ENCODE assay signal across 31 cellular contexts in genomic region chr2:66679422-66679821, GRCh38.
DNase-seq lines count a peak whose midpoint lies in the region; ATAC-seq, FAIRE-seq and TF ChIP-seq lines count a peak whose summit lies in the region.
"Had no signal": no experiment of that assay in that cellular context is flagged by ENCODE, and none has a peak within 500 bp of the region (broad histone marks: within the 10 kb centered on the region; RNA-seq: fewer than 3 reads in every experiment).

No MANE protein-coding gene starts in this region.

- DNase-seq in ELF-1 (ENCODE audit: low read depth, low spot score) (peak; percentile 39), NCI-H2227 (lab: John Stamatoyannopoulos, UW; ENCODE audit: unreplicated experiment) (peak; percentile 43), H1 (ENCODE audit: low read depth in 1 of 2, low spot score in 2 of 2) (no peak), nephron progenitor cell (peak; percentile 35), vagina (ENCODE audit: extremely low spot score in 2 of 2) (no peak), GDM1 (lab: John Stamatoyannopoulos, UW) (no peak)
- DNase-seq in stimulated activated naive B cell treated with anti-CD40 and anti-IgM and Interleukin-4, amounts not matched to agents 10 μg/mL and 1 μg/mL and 100 μg/mL, for 72 hours, result no peak
- DNase-seq: activated CD4-positive, alpha-beta T cell treated with anti-CD3 and anti-CD28 coated beads, Interleukin-2, amount 10 ng/mL, durations not matched to agents 24 days and 14 days; activated effector memory CD4-positive, alpha-beta T cell treated with anti-CD3 and anti-CD28 coated beads, Interleukin-2, amount 50 U/mL, for 16 hours; activated T-cell treated with anti-CD3 and anti-CD28 coated beads, Interleukin-2, amount 50 U/mL, for 24 hours; AML-193; anterior cingulate cortex; CD4-positive, alpha-beta T cell; hippocampal formation; left lung; mesenchymal stem cell; NCI-H1048; NCI-H526; right cardiac atrium; SIG-M5; spleen; stimulated activated CD4-positive, alpha-beta T cell treated with anti-CD3 and anti-CD28 coated beads, Interleukin-2, amount 100 ng/mL, for 24 hours; stimulated activated CD8-positive, alpha-beta memory T cell treated with anti-CD3 and anti-CD28 coated beads, Interleukin-4, amount 100 ng/mL, for 48 hours; stimulated activated naive CD8-positive, alpha-beta T cell treated with anti-CD3 and anti-CD28 coated beads, Interleukin-15, amount 100 ng/mL, for 72 hours had no signal

- H3K36me3 ChIP-seq in H1 (ENCODE audit: control insufficient read depth in 2 of 4, insufficient read depth in 4 of 4, low read length in 3 of 4) (no peaks in the 10 kb centered on the region), vagina (no peaks in the 10 kb centered on the region)
- H3K36me3 ChIP-seq: left lung, spleen, thoracic aorta had no signal

- no peak for TF ChIP-seq CTCF in H1 (IDR thresholded peaks at IDR 0.05; ENCODE audit: control extremely low read depth in 1 of 3, insufficient read depth in 1 of 3, low read depth in 1 of 3, low read length in 3 of 3)
- no peak for TF ChIP-seq CTCF in nephron progenitor cell (IDR thresholded peaks at IDR 0.05)
- TF ChIP-seq CTCF in vagina (IDR thresholded peaks at IDR 0.05), result no peak

- no peaks in the 10 kb centered on the region for H3K23me2 ChIP-seq in H1 (ENCODE audit: low read depth, low read length)

- TF ChIP-seq POLR2A in H1 (IDR thresholded peaks at IDR 0.05; ENCODE audit: control extremely low read depth in 1 of 2, low read depth in 2 of 2, low read length in 2 of 2), result no peak
- no peak for TF ChIP-seq POLR2A in vagina (IDR thresholded peaks at IDR 0.05)

- H3K14ac ChIP-seq in H1 (ENCODE audit: insufficient read length), result no peak overlapping the region

- H3K4me2 ChIP-seq in H1 (ENCODE audit: insufficient read depth in 1 of 2, low read depth in 2 of 2, low read length in 2 of 2), result no peak overlapping the region; a peak in 1 of 4 replicates

- no peak for TF ChIP-seq EP300 in H1 (IDR thresholded peaks at IDR 0.05; ENCODE audit: borderline replicate concordance in 1 of 2, low read depth in 2 of 2, low read length in 2 of 2)

- no peak overlapping the region for H3K9ac ChIP-seq in H1 (replicated peaks in 1 of 4; ENCODE audit: extremely low read depth in 1 of 4, low read depth in 3 of 4, low read length in 3 of 4)

- H4K5ac ChIP-seq in H1 (ENCODE audit: insufficient read length, low read depth, low read length), result no peak overlapping the region

- no peak overlapping the region for H2BK120ac ChIP-seq in H1 (replicated peaks; ENCODE audit: low read depth, low read length)

- peak; percentile 13 for FAIRE-seq in H1 (lab: Jason Lieb, UNC)
- FAIRE-seq: bronchial epithelial cell, GM18507, H54, K562 had no signal

- no peak overlapping the region for H2BK15ac ChIP-seq in H1 (ENCODE audit: low read length)

- no peak overlapping the region for H4K91ac ChIP-seq in H1 (replicated peaks; ENCODE audit: insufficient read length, low read length)

- peak overlapping the region; percentile 66 for H3K27ac Mint-ChIP-seq in nephron progenitor cell
- H3K27ac Mint-ChIP-seq in stimulated activated naive B cell treated with anti-CD40 and anti-IgM and Interleukin-4, amounts not matched to agents 10 μg/mL and 1 μg/mL and 100 μg/mL, for 72 hours, result no peak overlapping the region
- H3K27ac Mint-ChIP-seq: activated CD4-positive, alpha-beta T cell treated with anti-CD3 and anti-CD28 coated beads, Interleukin-2, amount 10 ng/mL, durations not matched to agents 24 days and 14 days; activated naive CD8-positive, alpha-beta T cell; activated T-cell treated with anti-CD3 and anti-CD28 coated beads, Interleukin-2, amount 50 U/mL, for 24 hours; CD4-positive, alpha-beta T cell; stimulated activated naive CD8-positive, alpha-beta T cell treated with anti-CD3 and anti-CD28 coated beads, Interleukin-15, amount 100 ng/mL, for 72 hours had no signal

- intact Hi-C loops in vagina (cut with DNase I), result no loop called here

- H3K4me1 Mint-ChIP-seq in nephron progenitor cell, result peaks cover 92% of the 10 kb centered on the region
- H3K4me1 Mint-ChIP-seq in stimulated activated naive B cell treated with anti-CD40 and anti-IgM and Interleukin-4, amounts not matched to agents 10 μg/mL and 1 μg/mL and 100 μg/mL, for 72 hours, result no peaks in the 10 kb centered on the region
- H3K4me1 Mint-ChIP-seq: activated CD4-positive, alpha-beta T cell treated with anti-CD3 and anti-CD28 coated beads, Interleukin-2, amount 10 ng/mL, durations not matched to agents 24 days and 14 days; stimulated activated naive CD8-positive, alpha-beta T cell treated with anti-CD3 and anti-CD28 coated beads, Interleukin-15, amount 100 ng/mL, for 72 hours had no signal

- no peaks in the 10 kb centered on the region for H3K36me3 Mint-ChIP-seq in nephron progenitor cell (ENCODE audit: low read depth)
- no peaks in the 10 kb centered on the region for H3K36me3 Mint-ChIP-seq in stimulated activated naive B cell treated with anti-CD40 and anti-IgM and Interleukin-4, amounts not matched to agents 10 μg/mL and 1 μg/mL and 100 μg/mL, for 72 hours
- H3K36me3 Mint-ChIP-seq: activated naive CD8-positive, alpha-beta T cell had no signal

- no peaks in the 10 kb centered on the region for H3K9me3 Mint-ChIP-seq in nephron progenitor cell
- H3K9me3 Mint-ChIP-seq in stimulated activated naive B cell treated with anti-CD40 and anti-IgM and Interleukin-4, amounts not matched to agents 10 μg/mL and 1 μg/mL and 100 μg/mL, for 72 hours, result peaks cover 0 to 1% of the 10 kb centered on the region in 2 donors
- H3K9me3 Mint-ChIP-seq: activated CD4-positive, alpha-beta T cell treated with anti-CD3 and anti-CD28 coated beads, Interleukin-2, amount 10 ng/mL, durations not matched to agents 24 days and 14 days; activated T-cell treated with anti-CD3 and anti-CD28 coated beads, Interleukin-2, amount 50 U/mL, for 24 hours; CD4-positive, alpha-beta T cell had no signal

- POLR2A ChIA-PET in H1 (lab: Charles Lee; ENCODE audit: partially characterized antibody), result interaction anchor here (0.6 kb wide), 1 partner anchor 280 kb away, joined by 3 read pairs; no protein-coding TSS in a partner anchor

- H3K4me3 ChIP-seq in H1 (ENCODE audit: extremely low read depth in 1 of 4, insufficient read depth in 2 of 4, low read depth in 3 of 4, low read length in 4 of 4) (no peak overlapping the region), vagina (no peak overlapping the region)
- H3K4me3 ChIP-seq: K562, left lung, spleen, thoracic aorta had no signal

- no peak overlapping the region for H3K18ac ChIP-seq in H1 (ENCODE audit: extremely low read depth, low read length)

- no peak overlapping the region; the same call in 1 of the 2 replicates for H2AFZ ChIP-seq in H1 (ENCODE audit: low read length)

- CTCF ChIA-PET in H1 (lab: Charles Lee; ENCODE audit: partially characterized antibody), result interaction anchor here (0.6 kb wide), 1 partner anchor 539 kb away, joined by 3 read pairs; no protein-coding TSS in a partner anchor

- WGBS in H1 (ENCODE audit: extremely low coverage in 1 of 2, insufficient coverage in 1 of 2, insufficient read length in 1 of 2, insufficient replicate concordance in 2 of 2, low coverage in 1 of 2, low lambda C conversion rate in 2 of 2, missing lambda C conversion rate in 1 of 2), 2 experiments, result 64% methylated on average over 2 of the region's 2 CpGs; no CpG with 5 or more reads in 1 of the 2 experiments

- H3K27me3 ChIP-seq in H1 (replicated peaks in 1 of 4; ENCODE audit: control insufficient read depth in 3 of 4, extremely low read depth in 1 of 4, insufficient read depth in 3 of 4, low read length in 3 of 4), result no peaks in the 10 kb centered on the region
- no peaks in the 10 kb centered on the region for H3K27me3 ChIP-seq in vagina
- H3K27me3 ChIP-seq: left lung, spleen had no signal

- no peaks in the 10 kb centered on the region for H4K20me1 ChIP-seq in H1 (replicated peaks in 1 of 2; ENCODE audit: control insufficient read depth in 1 of 2, insufficient read depth in 2 of 2, low read length in 2 of 2)

- no peaks in the 10 kb centered on the region for H3K79me2 ChIP-seq in H1 (ENCODE audit: control insufficient read depth in 1 of 2, insufficient read depth in 2 of 2, low read length in 2 of 2)

- no peak overlapping the region for H3K4me3 Mint-ChIP-seq in nephron progenitor cell
- no peak overlapping the region for H3K4me3 Mint-ChIP-seq in stimulated activated naive B cell treated with anti-CD40 and anti-IgM and Interleukin-4, amounts not matched to agents 10 μg/mL and 1 μg/mL and 100 μg/mL, for 72 hours
- H3K4me3 Mint-ChIP-seq: activated CD4-positive, alpha-beta T cell treated with anti-CD3 and anti-CD28 coated beads, Interleukin-2, amount 10 ng/mL, durations not matched to agents 24 days and 14 days; activated naive CD8-positive, alpha-beta T cell; activated T-cell treated with anti-CD3 and anti-CD28 coated beads, Interleukin-2, amount 50 U/mL, for 24 hours; CD4-positive, alpha-beta T cell; stimulated activated naive CD8-positive, alpha-beta T cell treated with anti-CD3 and anti-CD28 coated beads, Interleukin-15, amount 100 ng/mL, for 72 hours had no signal

- ATAC-seq in HG03571 (IDR thresholded peaks at IDR 0.05; ENCODE audit: unreplicated experiment), result no peak
- ATAC-seq in stimulated activated naive B cell treated with anti-CD40 and anti-IgM and Interleukin-4, amounts not matched to agents 10 μg/mL and 1 μg/mL and 100 μg/mL, for 72 hours (replicated peaks), result no peak
- ATAC-seq: K562; left lung; right cardiac atrium; stimulated activated naive CD8-positive, alpha-beta T cell treated with anti-CD3 and anti-CD28 coated beads, Interleukin-15, amount 100 ng/mL, for 72 hours had no signal

- H3K23ac ChIP-seq in H1 (ENCODE audit: insufficient read length), result no peak overlapping the region

- H2BK12ac ChIP-seq in H1 (ENCODE audit: low read depth, low read length), result no peak overlapping the region

- no peak for TF ChIP-seq RAD21 in H1 (IDR thresholded peaks at IDR 0.05 in 1 of 2, conservative IDR thresholded peaks at IDR 0.05 in 1 of 2; ENCODE audit: low read depth in 2 of 2, low read length in 2 of 2)

- no peak overlapping the region for H2BK5ac ChIP-seq in H1 (ENCODE audit: low read depth, low read length)

- no peaks in the 10 kb centered on the region for H3K9me3 ChIP-seq in H1 (ENCODE audit: insufficient read depth in 2 of 2, low read depth in 1 of 2, low read length in 1 of 2)
- H3K9me3 ChIP-seq in vagina, result no peaks in the 10 kb centered on the region
- H3K9me3 ChIP-seq: left lung, spleen, thoracic aorta had no signal

- H3K4ac ChIP-seq in H1 (replicated peaks; ENCODE audit: insufficient read length, low read depth, low read length), result no peak overlapping the region

- no peak overlapping the region for H2AK5ac ChIP-seq in H1 (ENCODE audit: low read depth, low read length)

- H3K4me1 ChIP-seq in H1 (replicated peaks in 1 of 4; ENCODE audit: control insufficient read depth in 3 of 4, insufficient read depth in 4 of 4, low read length in 3 of 4) (peaks cover 1 to 15% (median 9%) of the 10 kb centered on the region in 4 experiments; a peak in 5 of 7 replicates), vagina (no peaks in the 10 kb centered on the region)
- H3K4me1 ChIP-seq: left lung, spleen had no signal

- H3K79me1 ChIP-seq in H1 (ENCODE audit: low read depth, low read length), result no peaks in the 10 kb centered on the region

- no peaks in the 10 kb centered on the region for H3K27me3 Mint-ChIP-seq in nephron progenitor cell (ENCODE audit: low read depth, poor library complexity)
- H3K27me3 Mint-ChIP-seq in stimulated activated naive B cell treated with anti-CD40 and anti-IgM and Interleukin-4, amounts not matched to agents 10 μg/mL and 1 μg/mL and 100 μg/mL, for 72 hours, result peaks cover 5 to 10% of the 10 kb centered on the region in 2 donors
- H3K27me3 Mint-ChIP-seq: activated CD4-positive, alpha-beta T cell treated with anti-CD3 and anti-CD28 coated beads, Interleukin-2, amount 10 ng/mL, durations not matched to agents 24 days and 14 days; activated naive CD8-positive, alpha-beta T cell; activated T-cell treated with anti-CD3 and anti-CD28 coated beads, Interleukin-2, amount 50 U/mL, for 24 hours; CD4-positive, alpha-beta T cell; stimulated activated naive CD8-positive, alpha-beta T cell treated with anti-CD3 and anti-CD28 coated beads, Interleukin-15, amount 100 ng/mL, for 72 hours had no signal

- no peak overlapping the region for H3K56ac ChIP-seq in H1 (replicated peaks; ENCODE audit: insufficient read length, low read depth, low read length)

- H3K27ac ChIP-seq in H1 (ENCODE audit: low read depth, low read length), result no peak overlapping the region
- no peak overlapping the region for H3K27ac ChIP-seq in vagina
- H3K27ac ChIP-seq: left lung, spleen, thoracic aorta had no signal

- H4K8ac ChIP-seq in H1 (ENCODE audit: extremely low read depth, insufficient read depth, low read length), result no peak overlapping the region

- no peak overlapping the region for H2BK20ac ChIP-seq in H1 (ENCODE audit: low read length)

Comparison
In these comparisons a context has a peak if more than half of its experiments do, and no peak if none do; other contexts are left out.
1. DNase-seq: peak in ELF-1 (single experiment), NCI-H2227 (single experiment) and nephron progenitor cell (single experiment); none in H1 (0 of 2), vagina (0 of 2), stimulated activated naive B cell treated with anti-CD40 and anti-IgM and Interleukin-4, amounts not matched to agents 10 μg/mL and 1 μg/mL and 100 μg/mL, for 72 hours (single experiment) and GDM1 (single experiment).